Comparison of ENCODE assay signal across 17 cellular contexts in the genomic region with DNA sequence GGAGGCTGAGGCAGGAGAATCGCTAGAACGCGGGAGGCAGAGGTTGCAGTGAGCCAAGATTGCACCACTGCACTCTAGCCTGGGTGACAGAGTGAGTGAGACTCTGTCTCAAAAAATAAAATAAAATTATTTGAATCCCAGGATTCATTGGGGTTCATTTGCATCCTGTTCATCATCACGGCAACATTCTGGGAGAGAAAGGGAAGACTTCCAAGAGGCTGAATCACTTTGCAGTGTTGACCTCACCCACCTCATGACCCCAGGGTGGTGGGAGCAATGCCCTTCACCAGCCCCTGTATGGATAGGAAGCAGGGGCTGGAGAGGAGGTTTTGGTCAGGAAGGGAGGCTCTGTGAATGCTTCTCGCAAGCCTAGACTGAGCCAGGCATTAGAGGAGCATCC.
A peak's percentile ranks its signal among the peaks of the same experiment; 100 is the strongest.
DNase-seq lines count a peak whose midpoint lies in the region; ATAC-seq and TF ChIP-seq lines count a peak whose summit lies in the region.
"Had no signal": no experiment of that assay in that cellular context is flagged by ENCODE, and none has a peak within 500 bp of the region (broad histone marks: within the 10 kb centered on the region; RNA-seq: fewer than 3 reads in every experiment).

No MANE protein-coding gene starts in this region.

- no peak overlapping the region for H3K4me3 ChIP-seq in left ventricle myocardium inferior
- H3K4me3 ChIP-seq in dorsolateral prefrontal cortex = no peak overlapping the region
- no peak overlapping the region for H3K4me3 ChIP-seq in skeletal muscle satellite cell (ENCODE audit: low read length)
- H3K4me3 ChIP-seq in H7 (ENCODE audit: insufficient read depth, low read depth, low read length) = no peak overlapping the region
- H3K4me3 ChIP-seq: BLaER1 treated with 17β-estradiol and CSF1 and Interleukin-3, amounts not matched to agents 10 nM and 100 nM; HAP-1 had no signal

- H3K9ac ChIP-seq in skeletal muscle satellite cell (ENCODE audit: low read depth, low read length) = no peak overlapping the region
- H3K9ac ChIP-seq: BLaER1 treated with 17β-estradiol and CSF1 and Interleukin-3, amounts not matched to agents 10 nM and 100 nM had no signal

- DNase-seq in left ventricle myocardium inferior (no peak), left ventricle myocardium superior (no peak), dorsolateral prefrontal cortex (no peak), SKM-1 (lab: John Stamatoyannopoulos, UW; ENCODE audit: unreplicated experiment) (no peak), H7 (no peak)
- no peak for DNase-seq in stimulated activated CD4-positive, alpha-beta T cell treated with anti-CD3 and anti-CD28 coated beads, Interleukin-4, amount 100 ng/mL, for 1 hour
- DNase-seq: CD8-positive, alpha-beta T cell; KG1; NCI-H1105; NCI-H146; NCI-H2029; NCI-H2227 treated with DMSO at 0.1 percent for 48 hours; NCI-H510A treated with DMSO at 0.1 percent for 48 hours; NCI-H748 treated with DMSO at 0.1 percent for 48 hours had no signal

- H3K9me3 ChIP-seq in left ventricle myocardium inferior (replicated peaks) (no peaks in the 10 kb centered on the region), skeletal muscle satellite cell (replicated peaks; ENCODE audit: low read length) (no peaks in the 10 kb centered on the region)
- H3K9me3 ChIP-seq: BLaER1 treated with 17β-estradiol and CSF1 and Interleukin-3, amounts not matched to agents 10 nM and 100 nM; HAP-1 had no signal

- H3K4me2 ChIP-seq in skeletal muscle satellite cell (ENCODE audit: low read length) = peak overlapping the region; percentile 0

- TF ChIP-seq CTCF in left ventricle myocardium inferior (IDR thresholded peaks at IDR 0.05; ENCODE audit: borderline replicate concordance) = no peak
- TF ChIP-seq CTCF in dorsolateral prefrontal cortex (IDR thresholded peaks at IDR 0.05 in 54 of 56, conservative IDR thresholded peaks at IDR 0.05 in 2 of 56; ENCODE audit: low read depth in 1 of 56, partially characterized antibody in 56 of 56) = no peak

- no peaks in the 10 kb centered on the region for H3K27me3 ChIP-seq in left ventricle myocardium inferior (ENCODE audit: low read depth)
- H3K27me3 ChIP-seq in dorsolateral prefrontal cortex = no peaks in the 10 kb centered on the region
- no peaks in the 10 kb centered on the region for H3K27me3 ChIP-seq in skeletal muscle satellite cell (ENCODE audit: control insufficient read depth, insufficient read depth, low read length)
- no peaks in the 10 kb centered on the region for H3K27me3 ChIP-seq in H7 (ENCODE audit: control insufficient read depth, insufficient read depth, low read length)
- H3K27me3 ChIP-seq: BLaER1 treated with 17β-estradiol and CSF1 and Interleukin-3, amounts not matched to agents 10 nM and 100 nM had no signal

- ATAC-seq in left ventricle myocardium superior = no peak
- ATAC-seq: CD8-positive, alpha-beta T cell had no signal

- H3K4me1 ChIP-seq in left ventricle myocardium inferior = peaks cover 58% of the 10 kb centered on the region
- H3K4me1 ChIP-seq in skeletal muscle satellite cell (ENCODE audit: control insufficient read depth, insufficient read depth, low read length) = peaks cover 46% of the 10 kb centered on the region
- H3K4me1 ChIP-seq: HAP-1 had no signal

- H3K36me3 ChIP-seq in left ventricle myocardium inferior = no peaks in the 10 kb centered on the region
- H3K36me3 ChIP-seq in skeletal muscle satellite cell (ENCODE audit: insufficient read depth, low read length) = peaks cover 10% of the 10 kb centered on the region
- H3K36me3 ChIP-seq in H7 (replicated peaks; ENCODE audit: control insufficient read depth, insufficient read depth, low read length) = no peaks in the 10 kb centered on the region
- H3K36me3 ChIP-seq: HAP-1 had no signal

- peak overlapping the region; percentile 71 for H3K27ac ChIP-seq in left ventricle myocardium inferior (replicated peaks)
- peak overlapping the region in 39 of 59 donors; percentile 1 to 85 (median 65) for H3K27ac ChIP-seq in dorsolateral prefrontal cortex
- H3K27ac ChIP-seq: BLaER1 treated with 17β-estradiol and CSF1 and Interleukin-3, amounts not matched to agents 10 nM and 100 nM had no signal

- intact Hi-C loops in left ventricle myocardium inferior (cut with micrococcal nuclease) (no loop called here), left ventricle myocardium superior (cut with micrococcal nuclease) (no loop called here), dorsolateral prefrontal cortex (cut with DNase I) (loop anchor here in 1 of 2 donors (10.0 kb wide), 1 partner anchor 50 kb away; no protein-coding TSS in a partner anchor)
